ENCODE assay signal across 8 cellular contexts in genomic region chr10:100519321-100520051, GRCh38. TPM values are rescaled to one million over a fixed set of nuclear protein-coding genes. Genes with fewer than 3 reads are reported as not detected.
A peak's percentile ranks its signal among the peaks of the same experiment; 100 is the strongest.
DNase-seq lines count a peak whose midpoint lies in the region; ATAC-seq, FAIRE-seq and TF ChIP-seq lines count a peak whose summit lies in the region.

A gene with protein sequence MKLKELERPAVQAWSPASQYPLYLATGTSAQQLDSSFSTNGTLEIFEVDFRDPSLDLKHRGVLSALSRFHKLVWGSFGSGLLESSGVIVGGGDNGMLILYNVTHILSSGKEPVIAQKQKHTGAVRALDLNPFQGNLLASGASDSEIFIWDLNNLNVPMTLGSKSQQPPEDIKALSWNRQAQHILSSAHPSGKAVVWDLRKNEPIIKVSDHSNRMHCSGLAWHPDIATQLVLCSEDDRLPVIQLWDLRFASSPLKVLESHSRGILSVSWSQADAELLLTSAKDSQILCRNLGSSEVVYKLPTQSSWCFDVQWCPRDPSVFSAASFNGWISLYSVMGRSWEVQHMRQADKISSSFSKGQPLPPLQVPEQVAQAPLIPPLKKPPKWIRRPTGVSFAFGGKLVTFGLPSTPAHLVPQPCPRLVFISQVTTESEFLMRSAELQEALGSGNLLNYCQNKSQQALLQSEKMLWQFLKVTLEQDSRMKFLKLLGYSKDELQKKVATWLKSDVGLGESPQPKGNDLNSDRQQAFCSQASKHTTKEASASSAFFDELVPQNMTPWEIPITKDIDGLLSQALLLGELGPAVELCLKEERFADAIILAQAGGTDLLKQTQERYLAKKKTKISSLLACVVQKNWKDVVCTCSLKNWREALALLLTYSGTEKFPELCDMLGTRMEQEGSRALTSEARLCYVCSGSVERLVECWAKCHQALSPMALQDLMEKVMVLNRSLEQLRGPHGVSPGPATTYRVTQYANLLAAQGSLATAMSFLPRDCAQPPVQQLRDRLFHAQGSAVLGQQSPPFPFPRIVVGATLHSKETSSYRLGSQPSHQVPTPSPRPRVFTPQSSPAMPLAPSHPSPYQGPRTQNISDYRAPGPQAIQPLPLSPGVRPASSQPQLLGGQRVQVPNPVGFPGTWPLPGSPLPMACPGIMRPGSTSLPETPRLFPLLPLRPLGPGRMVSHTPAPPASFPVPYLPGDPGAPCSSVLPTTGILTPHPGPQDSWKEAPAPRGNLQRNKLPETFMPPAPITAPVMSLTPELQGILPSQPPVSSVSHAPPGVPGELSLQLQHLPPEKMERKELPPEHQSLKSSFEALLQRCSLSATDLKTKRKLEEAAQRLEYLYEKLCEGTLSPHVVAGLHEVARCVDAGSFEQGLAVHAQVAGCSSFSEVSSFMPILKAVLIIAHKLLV (minus strand): TSS chr10:100519861. CDS start chr10:100516952, 2,909 bp downstream.

- peak within 1 kb of the TSS; percentile 60 for H3K4me3 ChIP-seq in neural progenitor cell

- no peak for FAIRE-seq in frontal cortex (lab: Jason Lieb, UNC)

- H3K4me1 Mint-ChIP-seq in T-helper 2 cell treated with Interferon-gamma antibody and Interleukin-4, amounts not matched to agents 5 μg/mL and 100 μg/mL, for 36 hours (ENCODE audit: low read depth), result peaks cover 46% of the 10 kb centered on the region
- H3K4me1 Mint-ChIP-seq in neural progenitor cell, result peaks cover 15% of the 10 kb centered on the region

- no peaks in the 10 kb centered on the region for H3K79me2 ChIP-seq in neural progenitor cell (ENCODE audit: low read depth)

- peaks cover 11% of the 10 kb centered on the region for H3K4me1 ChIP-seq in neural progenitor cell

- H4K20me1 ChIP-seq in neural progenitor cell (ENCODE audit: low read depth), result peaks cover 23% of the 10 kb centered on the region

- H3K9ac ChIP-seq in neural progenitor cell, result no peak within 1 kb of the TSS

- H3K27me3 ChIP-seq in neural progenitor cell, result peaks cover 41% of the 10 kb centered on the region

- H3K4me3 Mint-ChIP-seq in T-helper 2 cell treated with Interferon-gamma antibody and Interleukin-4, amounts not matched to agents 5 μg/mL and 100 μg/mL, for 36 hours, result peak within 1 kb of the TSS; percentile 6
- H3K4me3 Mint-ChIP-seq in neural progenitor cell, result peak within 1 kb of the TSS; percentile 91

- H3K9me3 ChIP-seq in neural progenitor cell (ENCODE audit: low read depth), result no peaks in the 10 kb centered on the region

- peaks cover 35% of the 10 kb centered on the region for H3K36me3 Mint-ChIP-seq in T-helper 2 cell treated with Interferon-gamma antibody and Interleukin-4, amounts not matched to agents 5 μg/mL and 100 μg/mL, for 36 hours (ENCODE audit: low read depth)
- peaks cover 15% of the 10 kb centered on the region for H3K36me3 Mint-ChIP-seq in neural progenitor cell

- H2AFZ ChIP-seq in neural progenitor cell (replicated peaks), result no peak within 1 kb of the TSS

- TF ChIP-seq CTCF in neural progenitor cell (IDR thresholded peaks at IDR 0.05), result no peak

- no peak within 1 kb of the TSS for H3K27ac Mint-ChIP-seq in T-helper 2 cell treated with Interferon-gamma antibody and Interleukin-4, amounts not matched to agents 5 μg/mL and 100 μg/mL, for 36 hours
- H3K27ac Mint-ChIP-seq in neural progenitor cell, result no peak within 1 kb of the TSS

- H3F3A ChIP-seq in neural progenitor cell (ENCODE audit: low read depth), result peaks cover 17% of the 10 kb centered on the region

- ATAC-seq in GM19452 (IDR thresholded peaks at IDR 0.05; ENCODE audit: unreplicated experiment), result no peak

- DNase-seq in DMS53 (lab: John Stamatoyannopoulos, UW) (peak; percentile 76), frontal cortex (ENCODE audit: low spot score in 2 of 2) (peak; percentile 56 to 69), neural progenitor cell (ENCODE audit: low spot score) (peak; percentile 87), HPDE6-E6E7 (ENCODE audit: extremely low spot score) (no peak), NAMALWA (ENCODE audit: low spot score) (no peak), NCI-H1436 (lab: John Stamatoyannopoulos, UW) (no peak)
- DNase-seq in T-helper 2 cell treated with Interferon-gamma antibody and Interleukin-4, amounts not matched to agents 5 μg/mL and 100 μg/mL, for 36 hours (ENCODE audit: low spot score), result no peak

- H3K4me2 ChIP-seq in neural progenitor cell, result peak within 1 kb of the TSS; percentile 90

- H3K27me3 Mint-ChIP-seq in T-helper 2 cell treated with Interferon-gamma antibody and Interleukin-4, amounts not matched to agents 5 μg/mL and 100 μg/mL, for 36 hours (ENCODE audit: low read depth), result no peaks in the 10 kb centered on the region
- H3K27me3 Mint-ChIP-seq in neural progenitor cell (ENCODE audit: insufficient read depth, low read depth), result no peaks in the 10 kb centered on the region

- no peaks in the 10 kb centered on the region for H3K36me3 ChIP-seq in neural progenitor cell

- no peak within 1 kb of the TSS for H3K27ac ChIP-seq in neural progenitor cell

- H3K9me3 Mint-ChIP-seq in T-helper 2 cell treated with Interferon-gamma antibody and Interleukin-4, amounts not matched to agents 5 μg/mL and 100 μg/mL, for 36 hours, result no peaks in the 10 kb centered on the region
- no peaks in the 10 kb centered on the region for H3K9me3 Mint-ChIP-seq in neural progenitor cell

RNA-seq across cellular contexts. Expression of the gene that starts here (rescaled TPM):
- total RNA-seq in frontal cortex, result 3.7 TPM
- 8.8 and 11.6 TPM in 2 replicates for total RNA-seq in neural progenitor cell (ENCODE audit: low replicate concordance)

Comparison
In these comparisons a context has a peak if more than half of its experiments do, and no peak if none do; other contexts are left out.
1. DNase-seq: peak in DMS53 (single experiment), frontal cortex (2 of 2) and neural progenitor cell (single experiment); none in T-helper 2 cell treated with Interferon-gamma antibody and Interleukin-4, amounts not matched to agents 5 μg/mL and 100 μg/mL, for 36 hours (single experiment), HPDE6-E6E7 (single experiment), NAMALWA (single experiment) and NCI-H1436 (single experiment).